Comparison of ENCODE assay signal across 3 cellular contexts in the genomic region with DNA sequence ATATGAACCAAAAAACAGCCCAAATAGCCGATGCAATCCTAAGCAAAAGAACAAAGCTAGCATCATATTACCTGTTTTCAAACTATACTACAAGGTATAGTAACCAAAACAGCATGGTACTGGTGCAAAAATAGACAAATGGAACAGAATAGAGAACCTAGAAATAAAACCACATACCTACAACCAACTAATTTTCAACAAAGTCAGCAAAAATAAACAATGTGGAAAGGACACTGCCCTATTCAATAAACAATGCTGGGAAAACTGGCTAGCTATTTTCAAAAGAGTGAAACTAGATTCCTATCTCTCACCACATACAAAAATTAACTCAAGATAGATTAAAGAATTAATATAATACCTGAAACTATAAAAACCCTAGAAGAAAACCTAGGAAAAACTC.
TF ChIP-seq lines count a peak whose summit lies in the region.

No MANE protein-coding gene starts in this region.

TF ChIP-seq in A549, 52 proteins besides CTCF, POLR2A, EP300 and RAD21:
- TF ChIP-seq MAFK (IDR thresholded peaks at IDR 0.05; ENCODE audit: partially characterized antibody) (peak; percentile 87), SMC3 (IDR thresholded peaks at IDR 0.05) (no peak)

TF ChIP-seq in IMR-90, 13 proteins besides CTCF, POLR2A, EP300 and RAD21:
- no peak for TF ChIP-seq RCOR1 (IDR thresholded peaks at IDR 0.05; ENCODE audit: insufficient replicate concordance, low read length)
- TF ChIP-seq MAFK (IDR thresholded peaks at IDR 0.05; ENCODE audit: low read depth, low read length) = peak; percentile 65
- TF ChIP-seq SMC3 (IDR thresholded peaks at IDR 0.05; ENCODE audit: low read depth, low read length) = no peak

TF ChIP-seq in K562, 482 proteins besides CTCF, POLR2A, EP300 and RAD21:
- TF ChIP-seq SPI1 (IDR thresholded peaks at IDR 0.05; ENCODE audit: borderline replicate concordance, low read depth, low read length) (no peak), ZNF766 (CRISPR knock-in tag; conservative IDR thresholded peaks at IDR 0.05) (no peak), ZNF316 (IDR thresholded peaks at IDR 0.05) (peak; percentile 74), PRMT5 (CRISPR knock-in tag; IDR thresholded peaks at IDR 0.05) (no peak), MAFG (tag; conservative IDR thresholded peaks at IDR 0.05) (peak; percentile 49; the same call in 1 of the 2 replicates), MAFF (IDR thresholded peaks at IDR 0.05; ENCODE audit: low read length) (peak; percentile 34; the same call in 1 of the 2 replicates), ZNF184 (CRISPR knock-in tag; IDR thresholded peaks at IDR 0.05) (no peak), C11orf30 (IDR thresholded peaks at IDR 0.05; ENCODE audit: low read depth) (peak; percentile 63), ARNT (IDR thresholded peaks at IDR 0.05) (no peak), BCOR (IDR thresholded peaks at IDR 0.05) (no peak), MAFK (IDR thresholded peaks at IDR 0.05; ENCODE audit: low read length) (0 out of 2 replicates have a peak, but pooled peaks have one; percentile 7), ZNF436 (CRISPR knock-in tag; IDR thresholded peaks at IDR 0.05) (no peak)
- TF ChIP-seq, protein P1, sequence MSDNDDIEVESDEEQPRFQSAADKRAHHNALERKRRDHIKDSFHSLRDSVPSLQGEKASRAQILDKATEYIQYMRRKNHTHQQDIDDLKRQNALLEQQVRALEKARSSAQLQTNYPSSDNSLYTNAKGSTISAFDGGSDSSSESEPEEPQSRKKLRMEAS (CRISPR knock-in tag; IDR thresholded peaks at IDR 0.05) = no peak
